Comparison of ENCODE assay signal across 31 cellular contexts in genomic region chr5:51028394-51028793, GRCh38.
"Had no signal": no experiment of that assay in that cellular context is flagged by ENCODE, and none has a peak within 500 bp of the region (broad histone marks: within the 10 kb centered on the region; RNA-seq: fewer than 3 reads in every experiment).

No MANE protein-coding gene starts in this region.

- DNase-seq: activated B cell treated with CpG ODN at 0.5 μM for 24 hours; activated CD4-positive, alpha-beta memory T cell treated with anti-CD3 and anti-CD28 coated beads for 36 hours; activated CD4-positive, alpha-beta T cell treated with anti-CD3 and anti-CD28 coated beads for 4 hours; activated CD4-positive, alpha-beta T cell treated with anti-CD3 and anti-CD28 coated beads, Interleukin-2, amount 10 ng/mL, durations not matched to agents 24 days and 14 days; activated CD4-positive, alpha-beta T cell treated with anti-CD3 and anti-CD28 coated beads, Interleukin-2, amount 50 U/mL, for 1 hour; activated CD4-positive, alpha-beta T cell treated with anti-CD3 and anti-CD28 coated beads, Interleukin-2, amount 50 U/mL, for 4 hours; activated CD4-positive, CD25-positive, alpha-beta regulatory T cell treated with anti-CD3 and anti-CD28 coated beads, Interleukin-2, amount 50 U/mL, for 72 hours; activated CD8-positive, alpha-beta memory T cell treated with anti-CD3 and anti-CD28 coated beads, Interleukin-2, amount 50 U/mL, for 4 hours; activated CD8-positive, alpha-beta T cell treated with anti-CD3 and anti-CD28 coated beads for 36 hours; activated effector memory CD4-positive, alpha-beta T cell treated with anti-CD3 and anti-CD28 coated beads, Interleukin-2, amount 50 U/mL, for 16 hours; activated gamma-delta T cell treated with Interleukin-2 at 50 U/mL for 16 hours; activated naive CD4-positive, alpha-beta T cell; activated naive CD4-positive, alpha-beta T cell treated with anti-CD3 and anti-CD28 coated beads for 36 hours; activated naive CD4-positive, alpha-beta T cell treated with anti-CD3 and anti-CD28 coated beads, Interleukin-2, amount 50 U/mL, for 16 hours; activated naive CD8-positive, alpha-beta T cell treated with anti-CD3 and anti-CD28 coated beads for 36 hours; activated T-cell treated with anti-CD3 and anti-CD28 coated beads for 4 hours; activated T-cell treated with anti-CD3 and anti-CD28 coated beads, Interleukin-2, amount 50 U/mL, for 1 hour; activated T-cell treated with anti-CD3 and anti-CD28 coated beads, Interleukin-2, amount 50 U/mL, for 4 hours; activated T-cell treated with anti-CD3 and anti-CD28 coated beads, Interleukin-2, amount 50 U/mL, for 72 hours; adrenal gland; amniotic stem cell; aorta; body of pancreas; brain microvascular endothelial cell; central memory CD4-positive, alpha-beta T cell; T-helper 2 cell; T-helper 9 cell had no signal

- ATAC-seq: activated CD8-positive, alpha-beta T cell treated with anti-CD3 and anti-CD28 coated beads for 36 hours; activated naive CD4-positive, alpha-beta T cell treated with anti-CD3 and anti-CD28 coated beads, Interleukin-2, amount 50 U/mL, for 72 hours; activated T-cell treated with anti-CD3 and anti-CD28 coated beads, Interleukin-2, amount 50 U/mL, for 4 hours; activated T-cell treated with anti-CD3 and anti-CD28 coated beads, Interleukin-2, amount 50 U/mL, for 72 hours; activated T-helper 17 cell treated with anti-CD3 and anti-CD28 coated beads, Interleukin-2, amount 50 U/mL, for 72 hours; body of pancreas had no signal

- FAIRE-seq: astrocyte, TTC549 had no signal
